8 cellular contexts compared by ENCODE assay signal in the genomic region with DNA sequence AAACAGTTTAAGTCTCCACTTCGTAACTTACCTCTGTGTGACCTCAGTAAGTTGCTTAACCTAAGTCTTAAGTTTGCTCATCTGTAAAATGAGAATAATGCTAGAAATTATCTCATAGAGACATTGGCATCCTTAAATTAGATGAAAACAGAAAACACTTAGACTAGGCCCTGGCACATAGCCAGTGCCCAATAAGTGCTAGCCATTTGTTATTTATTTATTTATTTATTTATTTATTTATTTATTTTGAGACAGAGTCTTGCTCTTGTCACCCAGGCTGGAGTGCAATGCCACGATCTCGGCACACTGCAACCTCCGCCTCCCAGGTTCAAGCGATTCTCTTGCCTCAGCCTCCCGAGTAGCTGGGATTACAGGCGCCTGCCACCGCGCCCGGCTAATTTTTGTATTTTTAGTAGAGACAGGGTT. TPM values are rescaled to one million over a fixed set of nuclear protein-coding genes. Genes with fewer than 3 reads are reported as not detected.
A peak's percentile ranks its signal among the peaks of the same experiment; 100 is the strongest.
DNase-seq lines count a peak whose midpoint lies in the region; ATAC-seq, FAIRE-seq and TF ChIP-seq lines count a peak whose summit lies in the region.
"Not testable (repeated sequence)": the region's sequence is repeated elsewhere in the genome, so short reads cannot be mapped to it uniquely, and the experiment has no call there.

No MANE protein-coding gene starts in this region.

- H3K4me1 ChIP-seq in A549 = peaks cover 64% of the 10 kb centered on the region
- peaks cover 27% of the 10 kb centered on the region for H3K4me1 ChIP-seq in IMR-90 (ENCODE audit: control insufficient read depth, insufficient read depth, low read length)
- H3K4me1 ChIP-seq in endodermal cell (ENCODE audit: control insufficient read depth, insufficient read depth, low read length) = peaks cover 32% of the 10 kb centered on the region
- H3K4me1 ChIP-seq in right cardiac atrium (ENCODE audit: control insufficient read depth, insufficient read depth, low read length) = peaks cover 26% of the 10 kb centered on the region
- H3K4me1 ChIP-seq in neural progenitor cell = peaks cover 33% of the 10 kb centered on the region

- TF ChIP-seq RAD21 in A549 (conservative IDR thresholded peaks at IDR 0.05 in 1 of 2, IDR thresholded peaks at IDR 0.05 in 1 of 2); IMR-90 (IDR thresholded peaks at IDR 0.05; ENCODE audit: low read length): not testable (repeated sequence)

- in situ Hi-C loops in IMR-90 (cut with MboI; ENCODE audit: low sequenced_read_pairs) = not testable (repeated sequence)

- POLR2A ChIA-PET in A549 (lab: Yijun Ruan, JAX) = interaction anchor here (0.5 kb wide), 1 partner anchor 83 kb away, joined by 4 read pairs; no protein-coding TSS in a partner anchor
- POLR2A ChIA-PET in IMR-90 (lab: Charles Lee; ENCODE audit: unreplicated experiment) = not testable (repeated sequence)

- not testable (repeated sequence) for H3K4ac ChIP-seq in IMR-90 (ENCODE audit: low read depth, low read length)

- H3K9me3 ChIP-seq in A549; IMR-90 (ENCODE audit: control insufficient read depth, insufficient read depth, low read length); endodermal cell (ENCODE audit: control insufficient read depth, low read length); right cardiac atrium (ENCODE audit: control insufficient read depth, low read length); neural progenitor cell (ENCODE audit: low read depth): not testable (repeated sequence)

- intact Hi-C loops in IMR-90 (cut with micrococcal nuclease) (loop anchor here (5.0 kb wide), 1 partner anchor 43 kb away; no protein-coding TSS in a partner anchor), right cardiac atrium (cut with DNase I) (loop anchor here in 2 of 4 donors (10.0 kb wide), 2 partner anchors 126 to 226 kb away; partner anchors contain the start of gene STK40 (in 1 of the 2))
- intact Hi-C loops in activated CD4-positive, alpha-beta T cell treated with anti-CD3 and anti-CD28 coated beads, Interleukin-2, amount 10 ng/mL, durations not matched to agents 24 days and 14 days (cut with micrococcal nuclease) = loop anchor here (5.0 kb wide), 1 partner anchor 1318 kb away; no protein-coding TSS in a partner anchor

- not testable (repeated sequence) for TF ChIP-seq CTCF in A549 (IDR thresholded peaks at IDR 0.05); IMR-90 (conservative IDR thresholded peaks at IDR 0.05; ENCODE audit: low read depth, low read length); endodermal cell (conservative IDR thresholded peaks at IDR 0.05); neural progenitor cell (IDR thresholded peaks at IDR 0.05)

- not testable (repeated sequence) for H2AK9ac ChIP-seq in IMR-90 (replicated peaks; ENCODE audit: low read depth, low read length, poor library complexity)

- H2BK5ac ChIP-seq in IMR-90 (ENCODE audit: low read depth, low read length, poor library complexity, severe bottlenecking) = not testable (repeated sequence)

- peaks cover 6 to 53% of the 10 kb centered on the region in 2 experiments; a peak in 3 of 4 replicates for H3K79me1 ChIP-seq in IMR-90 (ENCODE audit: low read depth in 1 of 2, low read length in 2 of 2)

- H3K27ac ChIP-seq in A549; IMR-90 (ENCODE audit: insufficient read depth, low read length); endodermal cell (ENCODE audit: low read depth, low read length); right cardiac atrium (ENCODE audit: low read length); neural progenitor cell: not testable (repeated sequence)
- H3K27ac ChIP-seq in angular gyrus (ENCODE audit: low read depth, low read length) = peak overlapping the region; percentile 99

- H2AK5ac ChIP-seq in IMR-90 (ENCODE audit: low read depth, low read length) = not testable (repeated sequence)

- CTCF ChIA-PET in A549 (lab: Yijun Ruan, JAX) = interaction anchor here (1.3 to 8.6 kb wide), 3 partner anchors 8 to 29 kb away, joined by 3 to 82 read pairs (median 71); partner anchors contain the start of gene TRAPPC3
- CTCF ChIA-PET in IMR-90 (lab: Yijun Ruan, JAX) = interaction anchor here (0.8 kb wide), 1 partner anchor 9 kb away, joined by 3 read pairs; the partner anchor contains the start of gene TRAPPC3

- H4K20me1 ChIP-seq in IMR-90 (ENCODE audit: insufficient read depth, low read length) (peaks cover 73% of the 10 kb centered on the region), neural progenitor cell (ENCODE audit: low read depth) (peaks cover 69% of the 10 kb centered on the region)

- not testable (repeated sequence) for H3K27me3 Mint-ChIP-seq in activated CD4-positive, alpha-beta T cell treated with anti-CD3 and anti-CD28 coated beads, Interleukin-2, amount 10 ng/mL, durations not matched to agents 24 days and 14 days; endodermal cell (ENCODE audit: insufficient read depth); neural progenitor cell (ENCODE audit: insufficient read depth, low read depth); stimulated activated naive B cell treated with anti-CD40 and anti-IgM and Interleukin-4, amounts not matched to agents 10 μg/mL and 1 μg/mL and 100 μg/mL, for 72 hours

- H3K27me3 ChIP-seq in IMR-90 (ENCODE audit: control insufficient read depth, insufficient read depth, low read length); endodermal cell (ENCODE audit: control insufficient read depth, insufficient read depth, low read length, poor library complexity, severe bottlenecking); right cardiac atrium (ENCODE audit: control insufficient read depth, insufficient read depth); neural progenitor cell: not testable (repeated sequence)

- H2BK20ac ChIP-seq in IMR-90 (ENCODE audit: low read depth, low read length) = not testable (repeated sequence)

- not testable (repeated sequence) for H3K4me3 ChIP-seq in A549; IMR-90 (ENCODE audit: insufficient read depth, low read depth, low read length); right cardiac atrium (ENCODE audit: low read length); neural progenitor cell
- peak overlapping the region; percentile 93 for H3K4me3 ChIP-seq in endodermal cell (ENCODE audit: low read length)

- H2BK120ac ChIP-seq in IMR-90 (ENCODE audit: low read depth, low read length) = not testable (repeated sequence)

- not testable (repeated sequence) for H3K56ac ChIP-seq in IMR-90 (ENCODE audit: extremely low read depth, insufficient read depth, low read length)

- H3K4me3 Mint-ChIP-seq in activated CD4-positive, alpha-beta T cell treated with anti-CD3 and anti-CD28 coated beads, Interleukin-2, amount 10 ng/mL, durations not matched to agents 24 days and 14 days = peak overlapping the region; percentile 96
- not testable (repeated sequence) for H3K4me3 Mint-ChIP-seq in endodermal cell; stimulated activated naive B cell treated with anti-CD40 and anti-IgM and Interleukin-4, amounts not matched to agents 10 μg/mL and 1 μg/mL and 100 μg/mL, for 72 hours
- peak overlapping the region; percentile 94 for H3K4me3 Mint-ChIP-seq in neural progenitor cell

- H3K4me2 ChIP-seq in A549 (peak overlapping the region; percentile 99), IMR-90 (ENCODE audit: low read depth, low read length) (peak overlapping the region; percentile 64), neural progenitor cell (peak overlapping the region; percentile 89)

- not testable (repeated sequence) for DNase-seq in A549 (ENCODE audit: low read depth in 1 of 2, low spot score in 1 of 2); IMR-90; activated CD4-positive, alpha-beta T cell treated with anti-CD3 and anti-CD28 coated beads, Interleukin-2, amount 10 ng/mL, durations not matched to agents 24 days and 14 days; endodermal cell; neural progenitor cell (ENCODE audit: low spot score); stimulated activated naive B cell treated with anti-CD40 and anti-IgM and Interleukin-4, amounts not matched to agents 10 μg/mL and 1 μg/mL and 100 μg/mL, for 72 hours
- peak in 2 of 3 donors; percentile 22 to 33 for DNase-seq in right cardiac atrium

- not testable (repeated sequence) for TF ChIP-seq EP300 in A549 (IDR thresholded peaks at IDR 0.05)

- not testable (repeated sequence) for H4K91ac ChIP-seq in IMR-90 (ENCODE audit: insufficient read depth, low read depth, low read length)

- not testable (repeated sequence) for BruUV-seq in IMR-90 (replicated peaks; lab: Mats Ljungman, UMichigan)

- peaks cover 31% of the 10 kb centered on the region for H3K36me3 Mint-ChIP-seq in activated CD4-positive, alpha-beta T cell treated with anti-CD3 and anti-CD28 coated beads, Interleukin-2, amount 10 ng/mL, durations not matched to agents 24 days and 14 days (ENCODE audit: low read depth)
- H3K36me3 Mint-ChIP-seq in endodermal cell (ENCODE audit: low read depth) (peaks cover 18% of the 10 kb centered on the region), neural progenitor cell (peaks cover 22% of the 10 kb centered on the region)
- peaks cover 8 to 26% of the 10 kb centered on the region in 2 donors for H3K36me3 Mint-ChIP-seq in stimulated activated naive B cell treated with anti-CD40 and anti-IgM and Interleukin-4, amounts not matched to agents 10 μg/mL and 1 μg/mL and 100 μg/mL, for 72 hours

- H3K18ac ChIP-seq in IMR-90 (ENCODE audit: low read depth, low read length) = not testable (repeated sequence)

- FAIRE-seq in A549 (lab: Jason Lieb, UNC) = not testable (repeated sequence)

- H3K23ac ChIP-seq in IMR-90 (ENCODE audit: low read depth, low read length) = not testable (repeated sequence)

- H3K9me3 Mint-ChIP-seq in activated CD4-positive, alpha-beta T cell treated with anti-CD3 and anti-CD28 coated beads, Interleukin-2, amount 10 ng/mL, durations not matched to agents 24 days and 14 days; endodermal cell; neural progenitor cell; stimulated activated naive B cell treated with anti-CD40 and anti-IgM and Interleukin-4, amounts not matched to agents 10 μg/mL and 1 μg/mL and 100 μg/mL, for 72 hours: not testable (repeated sequence)

- peaks cover 63% of the 10 kb centered on the region for H3K4me1 Mint-ChIP-seq in activated CD4-positive, alpha-beta T cell treated with anti-CD3 and anti-CD28 coated beads, Interleukin-2, amount 10 ng/mL, durations not matched to agents 24 days and 14 days
- peaks cover 63% of the 10 kb centered on the region for H3K4me1 Mint-ChIP-seq in endodermal cell
- H3K4me1 Mint-ChIP-seq in neural progenitor cell = peaks cover 63% of the 10 kb centered on the region
- H3K4me1 Mint-ChIP-seq in stimulated activated naive B cell treated with anti-CD40 and anti-IgM and Interleukin-4, amounts not matched to agents 10 μg/mL and 1 μg/mL and 100 μg/mL, for 72 hours = peaks cover 47 to 75% of the 10 kb centered on the region in 2 donors

- H4K8ac ChIP-seq in IMR-90 (ENCODE audit: low read depth in 2 of 2, low read length in 2 of 2) = not testable (repeated sequence)

- not testable (repeated sequence) for H2BK15ac ChIP-seq in IMR-90 (ENCODE audit: low read depth, low read length)

- peaks cover 27% of the 10 kb centered on the region for H3K9me1 ChIP-seq in IMR-90 (ENCODE audit: insufficient read depth, low read length)

- not testable (repeated sequence) for ATAC-seq in A549; IMR-90 (ENCODE audit: low read depth); right cardiac atrium; stimulated activated naive B cell treated with anti-CD40 and anti-IgM and Interleukin-4, amounts not matched to agents 10 μg/mL and 1 μg/mL and 100 μg/mL, for 72 hours (replicated peaks)

- H2AFZ ChIP-seq in IMR-90 (replicated peaks; ENCODE audit: low read length, poor library complexity); neural progenitor cell (replicated peaks): not testable (repeated sequence)

- H3F3A ChIP-seq in neural progenitor cell (ENCODE audit: low read depth) = peaks cover 67% of the 10 kb centered on the region

- peaks cover 72% of the 10 kb centered on the region for H3K79me2 ChIP-seq in neural progenitor cell (ENCODE audit: low read depth)

- not testable (repeated sequence) for H3K14ac ChIP-seq in IMR-90 (replicated peaks; ENCODE audit: low read depth, low read length)

- H3K9ac ChIP-seq in IMR-90 (ENCODE audit: low read depth, low read length); endodermal cell (ENCODE audit: extremely low read depth, low read length, poor library complexity, severe bottlenecking); neural progenitor cell: not testable (repeated sequence)

- 91% methylated on average over 10 of the region's 10 CpGs for WGBS in A549 (ENCODE audit: missing lambda C conversion rate)
- 94% methylated on average over 3 of the region's 10 CpGs; no CpG with 5 or more reads in 1 of the 2 experiments for WGBS in IMR-90 (ENCODE audit: extremely low coverage in 2 of 2, insufficient read length in 1 of 2), 2 experiments
- 95 to 100% methylated on average over 2 to 10 of the region's 10 CpGs for WGBS in endodermal cell (ENCODE audit: insufficient coverage in 1 of 2, insufficient read length in 1 of 2), 2 experiments
- 87% methylated on average over 10 of the region's 10 CpGs for WGBS in right cardiac atrium

- not testable (repeated sequence) for TF ChIP-seq POLR2A in A549 (IDR thresholded peaks at IDR 0.05; ENCODE audit: low read length); IMR-90 (IDR thresholded peaks at IDR 0.05; ENCODE audit: low read depth, low read length)

- dilution Hi-C loops in IMR-90 (cut with HindIII; ENCODE audit: low sequenced_read_pairs, unreplicated experiment) = not testable (repeated sequence)

- H4K5ac ChIP-seq in IMR-90 (ENCODE audit: low read depth, low read length) = not testable (repeated sequence)

- H3K36me3 ChIP-seq in IMR-90 (ENCODE audit: control insufficient read depth, insufficient read depth, low read length) (peaks cover 15% of the 10 kb centered on the region), endodermal cell (ENCODE audit: control insufficient read depth, insufficient read depth, low read length) (peaks cover 32% of the 10 kb centered on the region)
- H3K36me3 ChIP-seq in neural progenitor cell = not testable (repeated sequence)

- peak overlapping the region; percentile 99 for H3K27ac Mint-ChIP-seq in activated CD4-positive, alpha-beta T cell treated with anti-CD3 and anti-CD28 coated beads, Interleukin-2, amount 10 ng/mL, durations not matched to agents 24 days and 14 days
- not testable (repeated sequence) for H3K27ac Mint-ChIP-seq in endodermal cell, neural progenitor cell
- peak overlapping the region; percentile 98 for H3K27ac Mint-ChIP-seq in stimulated activated naive B cell treated with anti-CD40 and anti-IgM and Interleukin-4, amounts not matched to agents 10 μg/mL and 1 μg/mL and 100 μg/mL, for 72 hours

RNA-seq across cellular contexts. Expression of gene MAP7D1, which starts 2.9 kb away (rescaled TPM):
- polyA plus RNA-seq in A549 (2011; rRNA removed) = 15.4 and 16.4 TPM in 2 replicates
- polyA plus RNA-seq in A549 (2012; cell fraction: cytosol; rRNA removed) = 65.2 and 90.0 TPM in 2 replicates
- polyA plus RNA-seq in A549 (2012; cell fraction: nucleus; rRNA removed) = 113 and 167 TPM in 2 replicates
- 74.9 to 79.0 TPM (median 75.0 TPM) in 3 replicates for polyA plus RNA-seq in A549 (2017; fragmentation: RNase III; extraction: RNeasy Plus Mini Kit Qiagen cat#74134 plus additional on column Dnase treatment)
- 15.5 and 28.3 TPM in 2 replicates for polyA minus RNA-seq in A549 (2011; rRNA and poly(A)+ RNA removed)
- total RNA-seq in IMR-90 (2012; rRNA removed) = 30.8 and 32.3 TPM in 2 replicates
- polyA plus RNA-seq in IMR-90 (2012; rRNA removed) = 81.9 and 83.2 TPM in 2 replicates
- polyA plus RNA-seq in IMR-90 (2012; cell fraction: cytosol; rRNA removed) = 96.4 and 165 TPM in 2 replicates
- 182 and 323 TPM in 2 replicates for polyA plus RNA-seq in IMR-90 (2012; cell fraction: nucleus; rRNA removed; ENCODE audit: low replicate concordance)
- 170 and 177 TPM in 2 replicates for total RNA-seq in activated CD4-positive, alpha-beta T cell treated with anti-CD3 and anti-CD28 coated beads, Interleukin-2, amount 10 ng/mL, durations not matched to agents 24 days and 14 days
- 100 to 1,000 TPM; 119 to 120 TPM for total RNA-seq in endodermal cell
- 121 TPM for polyA plus RNA-seq in endodermal cell (2013, experiment 1 of 2)
- 114 TPM for polyA plus RNA-seq in endodermal cell (2013, experiment 2 of 2)
- 100 to 1,000 TPM; 285 to 403 (median 374) TPM for total RNA-seq in right cardiac atrium
- 330 TPM for polyA plus RNA-seq in right cardiac atrium
- total RNA-seq in neural progenitor cell (ENCODE audit: low replicate concordance) = 35.0 and 81.1 TPM in 2 replicates

RNA-seq across cellular contexts. Expression of gene TRAPPC3, which starts 9.6 kb away (rescaled TPM):
- 62.2 and 67.0 TPM in 2 replicates for polyA plus RNA-seq in A549 (2011; rRNA removed)
- 69.5 and 75.1 TPM in 2 replicates for polyA plus RNA-seq in A549 (2012; cell fraction: cytosol; rRNA removed)
- 27.5 and 54.4 TPM in 2 replicates for polyA plus RNA-seq in A549 (2012; cell fraction: nucleus; rRNA removed)
- 103 to 109 TPM (median 105 TPM) in 3 replicates for polyA plus RNA-seq in A549 (2017; fragmentation: RNase III; extraction: RNeasy Plus Mini Kit Qiagen cat#74134 plus additional on column Dnase treatment)
- polyA minus RNA-seq in A549 (2011; rRNA and poly(A)+ RNA removed) = 16.7 and 17.4 TPM in 2 replicates
- 76.0 and 101 TPM in 2 replicates for total RNA-seq in IMR-90 (2012; rRNA removed)
- polyA plus RNA-seq in IMR-90 (2012; rRNA removed) = 63.5 and 77.8 TPM in 2 replicates
- polyA plus RNA-seq in IMR-90 (2012; cell fraction: cytosol; rRNA removed) = 67.3 and 70.8 TPM in 2 replicates
- 31.1 and 62.4 TPM in 2 replicates for polyA plus RNA-seq in IMR-90 (2012; cell fraction: nucleus; rRNA removed; ENCODE audit: low replicate concordance)
- total RNA-seq in activated CD4-positive, alpha-beta T cell treated with anti-CD3 and anti-CD28 coated beads, Interleukin-2, amount 10 ng/mL, durations not matched to agents 24 days and 14 days = 71.2 and 72.4 TPM in 2 replicates
- 10 to 100 TPM; 61.5 to 79.9 TPM for total RNA-seq in endodermal cell
- 69.1 TPM for polyA plus RNA-seq in endodermal cell (2013, experiment 1 of 2)
- polyA plus RNA-seq in endodermal cell (2013, experiment 2 of 2) = 71.4 TPM
- total RNA-seq in right cardiac atrium = 10 to 100 TPM; 58.5 to 67.2 (median 64.0) TPM
- polyA plus RNA-seq in right cardiac atrium = 73.6 TPM
- 44.9 and 69.4 TPM in 2 replicates for total RNA-seq in neural progenitor cell (ENCODE audit: low replicate concordance)

RNA-seq across cellular contexts. Expression of gene COL8A2, which starts 33.8 kb away (rescaled TPM):
- polyA plus RNA-seq in A549 (2011; rRNA removed) (0.05 and 0.12 TPM in 2 replicates), A549 (2017; fragmentation: RNase III; extraction: RNeasy Plus Mini Kit Qiagen cat#74134 plus additional on column Dnase treatment) (0.07 to 0.16 TPM (median 0.12 TPM) in 3 replicates), IMR-90 (2012; rRNA removed) (0.83 and 1.1 TPM in 2 replicates), right cardiac atrium (2.4 TPM)
- 0.05 and 0.09 TPM in 2 replicates for polyA plus RNA-seq in A549 (2012; cell fraction: cytosol; rRNA removed)
- polyA plus RNA-seq in A549 (2012; cell fraction: nucleus; rRNA removed) = 0.11 and 0.13 TPM in 2 replicates
- 0.08 and 0.10 TPM in 2 replicates for polyA minus RNA-seq in A549 (2011; rRNA and poly(A)+ RNA removed)
- total RNA-seq in IMR-90 (2012; rRNA removed) (0.54 and 0.56 TPM in 2 replicates), endodermal cell (under 1 TPM; 0.18 to 0.40 TPM), right cardiac atrium (1 to 10 TPM; 2.7 to 4.1 (median 3.3) TPM), neural progenitor cell (ENCODE audit: low replicate concordance) (0.06 TPM in 1 of 2 replicates, not detected in the other)
- polyA plus RNA-seq in IMR-90 (2012; cell fraction: cytosol; rRNA removed) = 0.82 and 1.6 TPM in 2 replicates
- 0.79 and 0.88 TPM in 2 replicates for polyA plus RNA-seq in IMR-90 (2012; cell fraction: nucleus; rRNA removed; ENCODE audit: low replicate concordance)
- total RNA-seq in activated CD4-positive, alpha-beta T cell treated with anti-CD3 and anti-CD28 coated beads, Interleukin-2, amount 10 ng/mL, durations not matched to agents 24 days and 14 days = 0.12 TPM in 2 replicates
- polyA plus RNA-seq in endodermal cell (2013, experiment 1 of 2) = 1.7 TPM
- polyA plus RNA-seq in endodermal cell (2013, experiment 2 of 2) = 1.7 TPM
